In the genomic region with DNA sequence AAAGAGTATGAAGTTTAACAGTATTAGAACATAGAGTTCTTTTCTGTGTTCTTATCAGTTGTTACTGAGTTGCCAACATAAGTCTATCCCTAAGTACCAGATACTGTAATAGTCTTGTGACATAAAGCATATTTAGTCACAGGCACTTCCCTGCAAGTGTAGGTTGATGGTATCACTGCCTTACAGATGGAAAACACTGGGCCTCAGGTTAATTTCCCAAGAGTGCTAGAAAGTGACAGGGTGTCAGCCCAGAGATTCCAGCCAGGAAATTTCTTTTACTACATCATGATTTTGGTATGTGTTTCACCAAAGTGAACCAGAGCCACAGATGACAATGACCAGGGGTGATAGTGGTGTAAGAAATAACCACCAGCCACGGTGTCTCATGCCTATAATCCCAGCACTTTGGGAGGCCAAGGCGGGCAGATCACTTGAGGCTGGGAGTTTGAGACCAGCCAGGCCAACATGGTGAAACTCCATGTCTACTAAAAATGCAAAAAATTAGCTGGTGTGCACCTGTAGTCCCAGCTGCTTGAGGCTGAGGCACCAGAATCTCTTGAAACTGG, we compare ENCODE assay signal across 16 cellular contexts. TPM values are rescaled to one million over a fixed set of nuclear protein-coding genes. Genes with fewer than 3 reads are reported as not detected.
A peak's percentile ranks its signal among the peaks of the same experiment; 100 is the strongest.
DNase-seq lines count a peak whose midpoint lies in the region; ATAC-seq and TF ChIP-seq lines count a peak whose summit lies in the region.
"Had no signal": no experiment of that assay in that cellular context is flagged by ENCODE, and none has a peak within 500 bp of the region (broad histone marks: within the 10 kb centered on the region; RNA-seq: fewer than 3 reads in every experiment).

No MANE protein-coding gene starts in this region.

- no peak for TF ChIP-seq POLR2A in heart left ventricle (IDR thresholded peaks at IDR 0.05)

- ATAC-seq in activated CD8-positive, alpha-beta T cell treated with anti-CD3 and anti-CD28 coated beads for 36 hours, result no peak
- no peak for ATAC-seq in activated CD8-positive, alpha-beta T cell treated with anti-CD3 and anti-CD28 coated beads, Interleukin-2, amount 10 ng/mL, durations not matched to agents 7 days and 5 days
- peak; percentile 30 to 64 (median 40) for ATAC-seq in heart left ventricle
- ATAC-seq in HG02610 (IDR thresholded peaks at IDR 0.05; ENCODE audit: unreplicated experiment), result no peak
- ATAC-seq: activated T-cell treated with anti-CD3 and anti-CD28 coated beads, Interleukin-2, amount 50 U/mL, for 4 hours; esophagus mucosa; SK-N-SH treated with all-trans-retinoic acid at 6 μM for 48 hours had no signal

- H3K27ac ChIP-seq in heart left ventricle (peak overlapping the region; percentile 92 to 99 (median 97)), skeletal muscle tissue (ENCODE audit: low read depth, low read length) (no peak overlapping the region)
- H3K27ac ChIP-seq: tibial nerve had no signal

- CTCF ChIA-PET in activated CD8-positive, alpha-beta T cell treated with anti-CD3 and anti-CD28 coated beads for 36 hours (lab: Charles Lee), result interaction anchor here (0.6 to 8.7 kb wide), 3 partner anchors 16 to 120 kb away, joined by 3 to 143 read pairs (median 3); no protein-coding TSS in a partner anchor
- CTCF ChIA-PET in activated CD8-positive, alpha-beta T cell treated with anti-CD3 and anti-CD28 coated beads, Interleukin-2, amount 10 ng/mL, durations not matched to agents 7 days and 5 days (lab: Charles Lee), result interaction anchor here (1.3 to 11.4 kb wide), 2 partner anchors 9 to 120 kb away, joined by 3 to 127 read pairs; no protein-coding TSS in a partner anchor

- H3K36me3 ChIP-seq in adipocyte (ENCODE audit: control insufficient read depth, insufficient read depth, low read length, severe bottlenecking) (peaks cover 30% of the 10 kb centered on the region), heart left ventricle (peaks cover 0 to 48% (median 40%) of the 10 kb centered on the region in 9 donors), skeletal muscle tissue (ENCODE audit: control insufficient read depth in 3 of 3, insufficient read depth in 3 of 3, low read length in 3 of 3) (peaks cover 5 to 36% (median 21%) of the 10 kb centered on the region in 3 donors)

- POLR2A ChIA-PET in activated CD8-positive, alpha-beta T cell treated with anti-CD3 and anti-CD28 coated beads for 36 hours (lab: Charles Lee), result interaction anchor here (1.6 kb wide), 1 partner anchor 152 kb away, joined by 4 read pairs; no protein-coding TSS in a partner anchor
- POLR2A ChIA-PET in activated CD8-positive, alpha-beta T cell treated with anti-CD3 and anti-CD28 coated beads, Interleukin-2, amount 10 ng/mL, durations not matched to agents 7 days and 5 days (lab: Charles Lee), result no interaction called here

- no peaks in the 10 kb centered on the region for H3K27me3 Mint-ChIP-seq in activated CD8-positive, alpha-beta T cell treated with anti-CD3 and anti-CD28 coated beads for 36 hours
- no peaks in the 10 kb centered on the region for H3K27me3 Mint-ChIP-seq in activated CD8-positive, alpha-beta T cell treated with anti-CD3 and anti-CD28 coated beads, Interleukin-2, amount 10 ng/mL, durations not matched to agents 7 days and 5 days (ENCODE audit: low read depth)
- no peaks in the 10 kb centered on the region for H3K27me3 Mint-ChIP-seq in activated CD4-positive, alpha-beta T cell treated with anti-CD3 and anti-CD28 coated beads, Interleukin-2, amount 10 ng/mL, durations not matched to agents 24 days and 14 days
- H3K27me3 Mint-ChIP-seq: activated B cell treated with CpG ODN at 0.5 μM for 24 hours; central memory CD8-positive, alpha-beta T cell had no signal

- no peaks in the 10 kb centered on the region for H3K27me3 ChIP-seq in adipocyte (replicated peaks; ENCODE audit: control insufficient read depth, insufficient read depth, low read length)
- no peaks in the 10 kb centered on the region for H3K27me3 ChIP-seq in heart left ventricle
- no peaks in the 10 kb centered on the region for H3K27me3 ChIP-seq in skeletal muscle tissue (ENCODE audit: control insufficient read depth in 3 of 3, insufficient read depth in 3 of 3, low read length in 3 of 3)
- H3K27me3 ChIP-seq: tibial nerve had no signal

- H3K9ac ChIP-seq in adipocyte (ENCODE audit: low read length), result peak overlapping the region; percentile 98
- peak overlapping the region in 2 of 3 donors; percentile 18 to 22 for H3K9ac ChIP-seq in skeletal muscle tissue (ENCODE audit: low read depth in 1 of 3, low read length in 3 of 3)

- 37 to 74% (median 53%) methylated on average over 2 of the region's 2 CpGs for WGBS in heart left ventricle, 4 donors

- no peak overlapping the region for H3K4me3 Mint-ChIP-seq in activated CD8-positive, alpha-beta T cell treated with anti-CD3 and anti-CD28 coated beads for 36 hours
- no peak overlapping the region for H3K4me3 Mint-ChIP-seq in activated CD8-positive, alpha-beta T cell treated with anti-CD3 and anti-CD28 coated beads, Interleukin-2, amount 10 ng/mL, durations not matched to agents 7 days and 5 days
- H3K4me3 Mint-ChIP-seq in activated CD4-positive, alpha-beta T cell treated with anti-CD3 and anti-CD28 coated beads, Interleukin-2, amount 10 ng/mL, durations not matched to agents 24 days and 14 days, result no peak overlapping the region
- H3K4me3 Mint-ChIP-seq: activated B cell treated with CpG ODN at 0.5 μM for 24 hours; central memory CD8-positive, alpha-beta T cell had no signal

- peak overlapping the region; percentile 69 for H3K27ac Mint-ChIP-seq in activated CD8-positive, alpha-beta T cell treated with anti-CD3 and anti-CD28 coated beads for 36 hours
- no peak overlapping the region for H3K27ac Mint-ChIP-seq in activated CD8-positive, alpha-beta T cell treated with anti-CD3 and anti-CD28 coated beads, Interleukin-2, amount 10 ng/mL, durations not matched to agents 7 days and 5 days
- H3K27ac Mint-ChIP-seq in activated CD4-positive, alpha-beta T cell treated with anti-CD3 and anti-CD28 coated beads, Interleukin-2, amount 10 ng/mL, durations not matched to agents 24 days and 14 days, result no peak overlapping the region
- H3K27ac Mint-ChIP-seq: activated B cell treated with CpG ODN at 0.5 μM for 24 hours had no signal

- H3K9me3 Mint-ChIP-seq in activated CD8-positive, alpha-beta T cell treated with anti-CD3 and anti-CD28 coated beads for 36 hours, result no peaks in the 10 kb centered on the region
- H3K9me3 Mint-ChIP-seq in activated CD8-positive, alpha-beta T cell treated with anti-CD3 and anti-CD28 coated beads, Interleukin-2, amount 10 ng/mL, durations not matched to agents 7 days and 5 days (ENCODE audit: insufficient read depth), result no peaks in the 10 kb centered on the region
- no peaks in the 10 kb centered on the region for H3K9me3 Mint-ChIP-seq in activated CD4-positive, alpha-beta T cell treated with anti-CD3 and anti-CD28 coated beads, Interleukin-2, amount 10 ng/mL, durations not matched to agents 24 days and 14 days
- H3K9me3 Mint-ChIP-seq: activated B cell treated with CpG ODN at 0.5 μM for 24 hours; activated T-cell treated with anti-CD3 and anti-CD28 coated beads, Interleukin-2, amount 50 U/mL, for 4 hours; central memory CD8-positive, alpha-beta T cell had no signal

- intact Hi-C loops in activated CD8-positive, alpha-beta T cell treated with anti-CD3 and anti-CD28 coated beads for 36 hours (cut with micrococcal nuclease), result loop anchor here (5.0 kb wide), 1 partner anchor 145 kb away; a partner anchor contains a TSS
- intact Hi-C loops in heart left ventricle (cut with DNase I), result loop anchor here in 5 of 10 donors (5.0 to 10.0 kb wide), 4 partner anchors 140 to 898 kb away; no protein-coding TSS in a partner anchor
- intact Hi-C loops in activated CD4-positive, alpha-beta T cell treated with anti-CD3 and anti-CD28 coated beads, Interleukin-2, amount 10 ng/mL, durations not matched to agents 24 days and 14 days (cut with micrococcal nuclease), result no loop called here

- no peaks in the 10 kb centered on the region for H3K9me3 ChIP-seq in adipocyte (ENCODE audit: control insufficient read depth, low read length)
- H3K9me3 ChIP-seq in heart left ventricle, result no peaks in the 10 kb centered on the region
- H3K9me3 ChIP-seq in skeletal muscle tissue (ENCODE audit: control insufficient read depth in 3 of 3, low read length in 3 of 3), result no peaks in the 10 kb centered on the region
- H3K9me3 ChIP-seq: tibial nerve had no signal

- no peak for TF ChIP-seq CTCF in activated CD8-positive, alpha-beta T cell treated with anti-CD3 and anti-CD28 coated beads for 36 hours (IDR thresholded peaks at IDR 0.05)
- no peak for TF ChIP-seq CTCF in heart left ventricle (IDR thresholded peaks at IDR 0.05)

- no peak for DNase-seq in activated CD8-positive, alpha-beta T cell treated with anti-CD3 and anti-CD28 coated beads for 36 hours
- DNase-seq in activated CD8-positive, alpha-beta T cell treated with anti-CD3 and anti-CD28 coated beads, Interleukin-2, amount 10 ng/mL, durations not matched to agents 7 days and 5 days, result no peak
- DNase-seq in adipocyte (ENCODE audit: low read depth), result peak; percentile 41
- peak in 3 of 5 donors; percentile 25 to 49 (median 34) for DNase-seq in heart left ventricle
- DNase-seq in NCI-H1694 (lab: John Stamatoyannopoulos, UW), result no peak
- no peak for DNase-seq in activated CD4-positive, alpha-beta T cell treated with anti-CD3 and anti-CD28 coated beads, Interleukin-2, amount 10 ng/mL, durations not matched to agents 24 days and 14 days
- DNase-seq: activated B cell treated with CpG ODN at 0.5 μM for 24 hours; activated T-cell treated with anti-CD3 and anti-CD28 coated beads, Interleukin-2, amount 50 U/mL, for 4 hours; KG1; NCI-H2029 had no signal

- H3K36me3 Mint-ChIP-seq in activated CD8-positive, alpha-beta T cell treated with anti-CD3 and anti-CD28 coated beads for 36 hours (ENCODE audit: low read depth), result peaks cover 23% of the 10 kb centered on the region
- H3K36me3 Mint-ChIP-seq in activated CD8-positive, alpha-beta T cell treated with anti-CD3 and anti-CD28 coated beads, Interleukin-2, amount 10 ng/mL, durations not matched to agents 7 days and 5 days (ENCODE audit: low read depth), result peaks cover 41% of the 10 kb centered on the region
- peaks cover 33% of the 10 kb centered on the region for H3K36me3 Mint-ChIP-seq in activated CD4-positive, alpha-beta T cell treated with anti-CD3 and anti-CD28 coated beads, Interleukin-2, amount 10 ng/mL, durations not matched to agents 24 days and 14 days (ENCODE audit: low read depth)

- peak overlapping the region; percentile 99 for H3K4me3 ChIP-seq in adipocyte (ENCODE audit: low read length)
- peak overlapping the region in 6 of 12 donors; percentile 71 to 96 (median 87) for H3K4me3 ChIP-seq in heart left ventricle
- H3K4me3 ChIP-seq in skeletal muscle tissue (ENCODE audit: low read length in 3 of 3), result no peak overlapping the region
- H3K4me3 ChIP-seq: tibial nerve had no signal

- H3K4me1 Mint-ChIP-seq in activated CD8-positive, alpha-beta T cell treated with anti-CD3 and anti-CD28 coated beads for 36 hours (ENCODE audit: low read depth), result peaks cover 24% of the 10 kb centered on the region
- H3K4me1 Mint-ChIP-seq in activated CD8-positive, alpha-beta T cell treated with anti-CD3 and anti-CD28 coated beads, Interleukin-2, amount 10 ng/mL, durations not matched to agents 7 days and 5 days (ENCODE audit: low read depth), result peaks cover 29% of the 10 kb centered on the region
- H3K4me1 Mint-ChIP-seq in activated CD4-positive, alpha-beta T cell treated with anti-CD3 and anti-CD28 coated beads, Interleukin-2, amount 10 ng/mL, durations not matched to agents 24 days and 14 days, result peaks cover 17% of the 10 kb centered on the region

- H3K4me1 ChIP-seq in adipocyte (ENCODE audit: control insufficient read depth, insufficient read depth, low read length) (peaks cover 34% of the 10 kb centered on the region), heart left ventricle (peaks cover 0 to 55% (median 33%) of the 10 kb centered on the region in 12 donors), skeletal muscle tissue (ENCODE audit: control insufficient read depth in 3 of 3, insufficient read depth in 3 of 3, low read length in 3 of 3) (peaks cover 18 to 35% (median 30%) of the 10 kb centered on the region in 3 donors)

RNA-seq across cellular contexts. Expression of a gene that starts 3.2 kb away (rescaled TPM):
- total RNA-seq in activated CD8-positive, alpha-beta T cell treated with anti-CD3 and anti-CD28 coated beads for 36 hours, result 10 to 100 TPM; 38.2 to 42.3 TPM
- total RNA-seq in activated CD8-positive, alpha-beta T cell treated with anti-CD3 and anti-CD28 coated beads, Interleukin-2, amount 10 ng/mL, durations not matched to agents 7 days and 5 days, result 10 to 100 TPM; 33.1 to 33.2 TPM
- 100 to 1,000 TPM in 7 of 9 donors, 10 to 100 TPM in 2; 64.0 to 357 (median 289) TPM for total RNA-seq in heart left ventricle
- polyA plus RNA-seq in heart left ventricle, result 100 to 1,000 TPM; 170 to 590 TPM
- total RNA-seq in skeletal muscle tissue, result 17.2 TPM
- 46.1 and 47.7 TPM in 2 replicates for total RNA-seq in activated CD4-positive, alpha-beta T cell treated with anti-CD3 and anti-CD28 coated beads, Interleukin-2, amount 10 ng/mL, durations not matched to agents 24 days and 14 days

Comparison
In these comparisons a context has a peak if more than half of its experiments do, and no peak if none do; other contexts are left out.
1. ATAC-seq: peak in heart left ventricle (4 of 4); none in activated CD8-positive, alpha-beta T cell treated with anti-CD3 and anti-CD28 coated beads for 36 hours (single experiment), activated CD8-positive, alpha-beta T cell treated with anti-CD3 and anti-CD28 coated beads, Interleukin-2, amount 10 ng/mL, durations not matched to agents 7 days and 5 days (single experiment) and HG02610 (single experiment).
2. DNase-seq: peak in adipocyte (single experiment) and heart left ventricle (3 of 5); none in activated CD8-positive, alpha-beta T cell treated with anti-CD3 and anti-CD28 coated beads for 36 hours (single experiment), activated CD8-positive, alpha-beta T cell treated with anti-CD3 and anti-CD28 coated beads, Interleukin-2, amount 10 ng/mL, durations not matched to agents 7 days and 5 days (single experiment), NCI-H1694 (single experiment) and activated CD4-positive, alpha-beta T cell treated with anti-CD3 and anti-CD28 coated beads, Interleukin-2, amount 10 ng/mL, durations not matched to agents 24 days and 14 days (single experiment).